Comparison of ENCODE assay signal across 12 cellular contexts in the genomic region with DNA sequence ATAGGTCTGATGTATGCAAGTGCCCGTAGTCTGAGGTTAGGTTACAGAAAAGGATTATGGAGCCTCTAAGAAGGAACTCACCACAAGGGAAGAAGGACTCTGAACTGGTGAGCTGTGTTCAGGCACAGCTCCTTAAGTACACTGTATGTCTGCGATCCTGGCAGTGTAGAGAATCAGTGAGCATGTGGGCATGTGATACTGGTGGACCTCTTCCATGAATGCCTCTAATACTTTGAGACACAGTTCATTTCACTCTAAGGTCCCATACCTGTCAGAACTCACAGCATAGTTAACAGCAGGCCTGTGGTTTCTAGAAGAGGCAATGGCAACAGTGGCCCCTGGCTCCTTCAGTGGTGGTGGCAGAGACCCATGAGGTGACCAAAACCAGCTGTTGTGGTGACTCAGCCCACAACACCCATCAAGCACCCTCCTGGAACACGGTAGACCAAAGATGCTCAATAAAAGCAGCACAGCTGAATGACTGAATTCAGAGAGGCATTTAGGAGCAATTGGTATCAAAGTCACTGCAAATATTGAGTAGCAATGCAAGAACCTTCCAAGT. TPM values are rescaled to one million over a fixed set of nuclear protein-coding genes. Genes with fewer than 3 reads are reported as not detected.
A peak's percentile ranks its signal among the peaks of the same experiment; 100 is the strongest.
DNase-seq lines count a peak whose midpoint lies in the region; ATAC-seq, FAIRE-seq and TF ChIP-seq lines count a peak whose summit lies in the region.
"Had no signal": no experiment of that assay in that cellular context is flagged by ENCODE, and none has a peak within 500 bp of the region (broad histone marks: within the 10 kb centered on the region; RNA-seq: fewer than 3 reads in every experiment).

No MANE protein-coding gene starts in this region.

- TF ChIP-seq CTCF in GM06990 (IDR thresholded peaks at IDR 0.05; ENCODE audit: insufficient read depth, low read length, poor library complexity, severe bottlenecking) (no peak), GM23338 (conservative IDR thresholded peaks at IDR 0.05; ENCODE audit: low read depth in 2 of 2) (no peak), PC-3 (conservative IDR thresholded peaks at IDR 0.05; ENCODE audit: low read depth, low read length) (no peak)

- H3K36me3 ChIP-seq in GM06990 (ENCODE audit: control insufficient read depth, insufficient read depth, low read length): no peaks in the 10 kb centered on the region
- no peaks in the 10 kb centered on the region for H3K36me3 ChIP-seq in GM23338 (ENCODE audit: insufficient read depth)
- no peaks in the 10 kb centered on the region for H3K36me3 ChIP-seq in PC-3 (ENCODE audit: low read depth, low read length)
- H3K36me3 ChIP-seq: ascending aorta, transverse colon had no signal

- FAIRE-seq in frontal cortex (lab: Jason Lieb, UNC): no peak

- H3K9me2 ChIP-seq in GM23338 (ENCODE audit: insufficient read depth) (no peaks in the 10 kb centered on the region), PC-3 (replicated peaks; ENCODE audit: low read length) (no peaks in the 10 kb centered on the region)

- CTCF ChIA-PET in PC-3 (lab: Charles Lee): interaction anchor here (0.9 to 3.2 kb wide), 3 partner anchors 62 to 115 kb away, joined by 3 to 54 read pairs (median 4); a partner anchor contains a TSS

- H2AFZ ChIP-seq in GM23338: 0 out of 2 replicates have a peak overlapping the region, but pooled peaks have one; percentile 23
- no peak overlapping the region for H2AFZ ChIP-seq in PC-3 (ENCODE audit: low read length)

- H3K4me2 ChIP-seq in GM23338 (no peak overlapping the region), PC-3 (ENCODE audit: low read length) (peak overlapping the region; percentile 75)
- H3K4me2 ChIP-seq: smooth muscle cell had no signal

- TSS peak; percentile 100 for BruUV-seq in PC-3 (replicated peaks; lab: Mats Ljungman, UMichigan)

- H3K4me3 Mint-ChIP-seq in GM23338: no peak overlapping the region

- no peaks in the 10 kb centered on the region for H3K9me3 Mint-ChIP-seq in GM23338

- no peaks in the 10 kb centered on the region for H3K9me3 ChIP-seq in PC-3 (ENCODE audit: low read length)
- H3K9me3 ChIP-seq: ascending aorta, transverse colon had no signal

- H3K27me3 ChIP-seq in GM06990 (replicated peaks; ENCODE audit: control insufficient read depth, insufficient read depth, low read length) (no peaks in the 10 kb centered on the region), GM23338 (ENCODE audit: insufficient read depth) (no peaks in the 10 kb centered on the region), PC-3 (ENCODE audit: low read length) (no peaks in the 10 kb centered on the region)
- H3K27me3 ChIP-seq: ascending aorta, transverse colon had no signal

- H3K27ac ChIP-seq in GM23338 (ENCODE audit: low read depth): no peak overlapping the region
- H3K27ac ChIP-seq in PC-3 (ENCODE audit: low read length): peak overlapping the region; percentile 90
- H3K27ac ChIP-seq: ascending aorta, transverse colon had no signal

- H3K79me2 ChIP-seq in GM23338 (replicated peaks; ENCODE audit: insufficient read depth) (no peaks in the 10 kb centered on the region), PC-3 (ENCODE audit: low read length) (no peaks in the 10 kb centered on the region)

- peaks cover 5% of the 10 kb centered on the region for H3K27me3 Mint-ChIP-seq in GM23338 (ENCODE audit: insufficient read depth, low read depth, poor library complexity)

- peaks cover 4% of the 10 kb centered on the region; the same call in 1 of the 3 replicates for H3K4me1 Mint-ChIP-seq in GM23338

- POLR2A ChIA-PET in PC-3 (lab: Charles Lee; ENCODE audit: unreplicated experiment): interaction anchor here (0.5 to 1.5 kb wide), 3 partner anchors 49 to 62 kb away, joined by 3 to 8 read pairs (median 5); a partner anchor contains a TSS

- peak overlapping the region; percentile 51 for H3K9ac ChIP-seq in PC-3 (ENCODE audit: low read length)

- H4K20me1 ChIP-seq in GM23338 (replicated peaks; ENCODE audit: insufficient read depth) (no peaks in the 10 kb centered on the region), PC-3 (ENCODE audit: low read length) (no peaks in the 10 kb centered on the region)

- DNase-seq in GM06990 (ENCODE audit: extremely low read depth, insufficient read length): peak; percentile 32
- DNase-seq in GM23338 (ENCODE audit: low spot score): no peak
- DNase-seq in PC-3: peak; percentile 72
- peak; percentile 60 for DNase-seq in glomerular visceral epithelial cell (ENCODE audit: extremely low spot score)
- DNase-seq in frontal cortex (ENCODE audit: low spot score in 2 of 2): no peak
- no peak for DNase-seq in NCI-H748 treated with DMSO at 0.1 percent for 48 hours (lab: John Stamatoyannopoulos, UW)
- DNase-seq in activated effector memory CD4-positive, alpha-beta T cell treated with anti-CD3 and anti-CD28 coated beads, Interleukin-2, amount 50 U/mL, for 16 hours: no peak
- DNase-seq in NCI-H1105 treated with DMSO at 0.1 percent for 48 hours (lab: John Stamatoyannopoulos, UW): no peak
- DNase-seq: transverse colon had no signal

- H3F3A ChIP-seq in GM23338 (replicated peaks; ENCODE audit: low read depth) (no peaks in the 10 kb centered on the region), PC-3 (ENCODE audit: low read length, unreplicated experiment) (no peaks in the 10 kb centered on the region)

- H3K4me1 ChIP-seq in GM23338 (ENCODE audit: insufficient read depth) (no peaks in the 10 kb centered on the region), PC-3 (ENCODE audit: insufficient read depth, low read length) (peaks cover 52% of the 10 kb centered on the region)

- intact Hi-C loops in PC-3 (cut with micrococcal nuclease): loop anchor here (5.0 to 10.0 kb wide), 4 partner anchors 39 to 336 kb away; a partner anchor contains a TSS

- H3K4me3 ChIP-seq in GM06990 (replicated peaks; ENCODE audit: low read depth, low read length) (no peak overlapping the region), GM23338 (no peak overlapping the region), PC-3 (ENCODE audit: low read length) (peak overlapping the region; percentile 41; the same call in 1 of the 2 replicates)
- H3K4me3 ChIP-seq: ascending aorta, smooth muscle cell, transverse colon had no signal

- no peaks in the 10 kb centered on the region for H3K36me3 Mint-ChIP-seq in GM23338 (ENCODE audit: low read depth)

- ATAC-seq in GM23338 (no peak; the same call in 2 of the 3 replicates), PC-3 (peak; percentile 3; the same call in 1 of the 2 replicates)

- H3K27ac Mint-ChIP-seq in GM23338: peak overlapping the region; percentile 78

TF ChIP-seq in GM23338, 12 proteins besides CTCF, POLR2A, EP300 and RAD21:
- TF ChIP-seq POLR2AphosphoS5 (IDR thresholded peaks at IDR 0.05; ENCODE audit: low read depth) (peak; percentile 56), NANOG (IDR thresholded peaks at IDR 0.05; ENCODE audit: borderline replicate concordance) (no peak)

RNA-seq across cellular contexts. Expression of a gene that starts 6.9 kb away (rescaled TPM):
- not detected in 2 replicates for total RNA-seq in GM23338 (2014; rRNA removed; shearing (Covaris generic))
- polyA plus RNA-seq in GM23338 (2016; fragmentation: Nextera tagmentation; extraction: Ambion mirVana): not detected in 2 replicates
- total RNA-seq in PC-3 (2014; rRNA removed): not detected in 2 replicates
- not detected for total RNA-seq in frontal cortex
- total RNA-seq: ascending aorta; smooth muscle cell; T-helper 1 cell treated with Interleukin-12 subunit alpha and Interleukin-12 subunit beta and Interleukin-4 antibody, amounts not matched to agents 30 ng/mL and 1 ng/mL, for 36 hours; transverse colon had no signal
- polyA plus RNA-seq: smooth muscle cell had no signal

RNA-seq across cellular contexts. Expression of a gene that starts 52.9 kb away (rescaled TPM):
- total RNA-seq in GM23338 (2014; rRNA removed; shearing (Covaris generic)): 38.8 and 40.0 TPM in 2 replicates
- 39.1 and 40.6 TPM in 2 replicates for polyA plus RNA-seq in GM23338 (2016; fragmentation: Nextera tagmentation; extraction: Ambion mirVana)
- 9.1 and 9.6 TPM in 2 replicates for total RNA-seq in PC-3 (2014; rRNA removed)
- total RNA-seq in frontal cortex: 2.4 TPM

Comparison
In these comparisons a context has a peak if more than half of its experiments do, and no peak if none do; other contexts are left out.
1. DNase-seq: peak in GM06990 (single experiment), PC-3 (single experiment) and glomerular visceral epithelial cell (single experiment); none in GM23338 (single experiment), frontal cortex (0 of 2), NCI-H748 treated with DMSO at 0.1 percent for 48 hours (single experiment), activated effector memory CD4-positive, alpha-beta T cell treated with anti-CD3 and anti-CD28 coated beads, Interleukin-2, amount 50 U/mL, for 16 hours (single experiment) and NCI-H1105 treated with DMSO at 0.1 percent for 48 hours (single experiment).